10 cellular contexts compared by ENCODE assay signal in genomic region chr17:66493283-66494019, GRCh38.
A peak's percentile ranks its signal among the peaks of the same experiment; 100 is the strongest.
DNase-seq lines count a peak whose midpoint lies in the region; ATAC-seq and TF ChIP-seq lines count a peak whose summit lies in the region.
"Had no signal": no experiment of that assay in that cellular context is flagged by ENCODE, and none has a peak within 500 bp of the region (broad histone marks: within the 10 kb centered on the region; RNA-seq: fewer than 3 reads in every experiment).

No MANE protein-coding gene starts in this region.

- H4K20me1 ChIP-seq in BLaER1, result no peaks in the 10 kb centered on the region

- H3K9me3 Mint-ChIP-seq in activated CD4-positive, alpha-beta memory T cell treated with anti-CD3 and anti-CD28 coated beads, Interleukin-2, amount 10 ng/mL, durations not matched to agents 7 days and 5 days, result no peaks in the 10 kb centered on the region

- DNase-seq in HL-60 (ENCODE audit: low read depth in 1 of 2, low spot score in 1 of 2) (peak; percentile 42 to 74), glomerular visceral epithelial cell (ENCODE audit: extremely low spot score) (peak; percentile 47), SIG-M5 treated with dmso at 0.1 percent for 504 hours (lab: John Stamatoyannopoulos, UW; ENCODE audit: unreplicated experiment) (no peak), UCSD-AML1 (lab: John Stamatoyannopoulos, UW; ENCODE audit: unreplicated experiment) (no peak)
- no peak for DNase-seq in activated CD4-positive, alpha-beta memory T cell treated with anti-CD3 and anti-CD28 coated beads, Interleukin-2, amount 10 ng/mL, durations not matched to agents 7 days and 5 days
- no peak for DNase-seq in effector CD4-positive, alpha-beta T cell
- DNase-seq: caudate nucleus had no signal

- no peak overlapping the region for H3K9ac ChIP-seq in BLaER1

- H3K4me1 ChIP-seq in BLaER1 (peaks cover 50% of the 10 kb centered on the region), gastroesophageal sphincter (no peaks in the 10 kb centered on the region)

- H3K4me1 Mint-ChIP-seq in activated CD4-positive, alpha-beta memory T cell treated with anti-CD3 and anti-CD28 coated beads, Interleukin-2, amount 10 ng/mL, durations not matched to agents 7 days and 5 days, result peaks cover 45% of the 10 kb centered on the region

- no peak for ATAC-seq in gastroesophageal sphincter

- POLR2A ChIA-PET in activated CD4-positive, alpha-beta memory T cell treated with anti-CD3 and anti-CD28 coated beads, Interleukin-2, amount 10 ng/mL, durations not matched to agents 7 days and 5 days (lab: Charles Lee), result no interaction called here

- peak overlapping the region; percentile 55 for H3K4me2 ChIP-seq in BLaER1

- H3K36me3 ChIP-seq in BLaER1 (no peaks in the 10 kb centered on the region), gastroesophageal sphincter (no peaks in the 10 kb centered on the region)

- no peak overlapping the region for H3K4me3 Mint-ChIP-seq in activated CD4-positive, alpha-beta memory T cell treated with anti-CD3 and anti-CD28 coated beads, Interleukin-2, amount 10 ng/mL, durations not matched to agents 7 days and 5 days

- no peak overlapping the region for H3K27ac ChIP-seq in BLaER1
- H3K27ac ChIP-seq in HL-60 (replicated peaks), result peak overlapping the region; percentile 62
- H3K27ac ChIP-seq in gastroesophageal sphincter, result no peak overlapping the region
- H3K27ac ChIP-seq: VCaP had no signal

- no peaks in the 10 kb centered on the region for H3K27me3 Mint-ChIP-seq in activated CD4-positive, alpha-beta memory T cell treated with anti-CD3 and anti-CD28 coated beads, Interleukin-2, amount 10 ng/mL, durations not matched to agents 7 days and 5 days

- no peak for TF ChIP-seq EP300 in gastroesophageal sphincter (IDR thresholded peaks at IDR 0.05)

- H3K27me3 ChIP-seq in BLaER1, result no peaks in the 10 kb centered on the region
- H3K27me3 ChIP-seq in HL-60 (ENCODE audit: insufficient read depth, poor library complexity, severe bottlenecking), result no peaks in the 10 kb centered on the region
- no peaks in the 10 kb centered on the region for H3K27me3 ChIP-seq in gastroesophageal sphincter

- H3K27ac Mint-ChIP-seq in activated CD4-positive, alpha-beta memory T cell treated with anti-CD3 and anti-CD28 coated beads, Interleukin-2, amount 10 ng/mL, durations not matched to agents 7 days and 5 days, result peak overlapping the region; percentile 66

- no peak overlapping the region for H3K4me3 ChIP-seq in BLaER1
- H3K4me3 ChIP-seq in HL-60 (replicated peaks; ENCODE audit: insufficient read depth, low read length), result no peak overlapping the region
- no peak overlapping the region for H3K4me3 ChIP-seq in gastroesophageal sphincter

- peaks cover 31% of the 10 kb centered on the region for H3K36me3 Mint-ChIP-seq in activated CD4-positive, alpha-beta memory T cell treated with anti-CD3 and anti-CD28 coated beads, Interleukin-2, amount 10 ng/mL, durations not matched to agents 7 days and 5 days (ENCODE audit: low read depth)

- H3K9me3 ChIP-seq in BLaER1, result no peaks in the 10 kb centered on the region
- H3K9me3 ChIP-seq in gastroesophageal sphincter, result no peaks in the 10 kb centered on the region

- CTCF ChIA-PET in activated CD4-positive, alpha-beta memory T cell treated with anti-CD3 and anti-CD28 coated beads, Interleukin-2, amount 10 ng/mL, durations not matched to agents 7 days and 5 days (lab: Charles Lee), result no interaction called here

- TF ChIP-seq CTCF in HL-60 (IDR thresholded peaks at IDR 0.05; ENCODE audit: insufficient read depth, low read length) (no peak), gastroesophageal sphincter (IDR thresholded peaks at IDR 0.05) (no peak)

- no peak for TF ChIP-seq POLR2A in gastroesophageal sphincter (IDR thresholded peaks at IDR 0.05)

- 53 to 61% methylated on average over 3 to 4 of the region's 4 CpGs for WGBS in gastroesophageal sphincter (ENCODE audit: low coverage in 1 of 2), 2 donors

Comparison
In these comparisons a context has a peak if more than half of its experiments do, and no peak if none do; other contexts are left out.
1. DNase-seq: peak in HL-60 (2 of 2) and glomerular visceral epithelial cell (single experiment); none in activated CD4-positive, alpha-beta memory T cell treated with anti-CD3 and anti-CD28 coated beads, Interleukin-2, amount 10 ng/mL, durations not matched to agents 7 days and 5 days (single experiment), SIG-M5 treated with dmso at 0.1 percent for 504 hours (single experiment), UCSD-AML1 (single experiment) and effector CD4-positive, alpha-beta T cell (single experiment).